ENCODE assay signal across 8 cellular contexts in genomic region chr1:28927442-28928305, GRCh38. TPM values are rescaled to one million over a fixed set of nuclear protein-coding genes. Genes with fewer than 3 reads are reported as not detected.
DNase-seq lines count a peak whose midpoint lies in the region; ATAC-seq, FAIRE-seq and TF ChIP-seq lines count a peak whose summit lies in the region.

No MANE protein-coding gene starts in this region.

- peak overlapping the region; percentile 29 for H3K4me3 ChIP-seq in CD8-positive, alpha-beta T cell (ENCODE audit: low read depth, low read length)
- H3K4me3 ChIP-seq in HL-60 (replicated peaks; ENCODE audit: insufficient read depth, low read length) (no peak overlapping the region), HepG2 (replicated peaks in 1 of 3; ENCODE audit: insufficient read depth in 1 of 3, low read depth in 2 of 3, low read length in 3 of 3) (no peak overlapping the region; a peak in 1 of 6 replicates)

- peak overlapping the region; percentile 87 for H3K27ac Mint-ChIP-seq in CD8-positive, alpha-beta T cell
- H3K27ac Mint-ChIP-seq in activated CD4-positive, alpha-beta memory T cell treated with anti-CD3 and anti-CD28 coated beads for 36 hours, result peak overlapping the region; percentile 85

- in situ Hi-C loops in HepG2 (cut with HindIII; ENCODE audit: extremely low pct_ligation_motif_present, low pct_unique_long_range_greater_than_20kb), result no loop called here

- WGBS in HepG2 (ENCODE audit: low lambda C conversion rate), result 91% methylated on average over 2 of the region's 2 CpGs

- no peak overlapping the region for H3K9ac ChIP-seq in HepG2 (ENCODE audit: insufficient read depth, low read depth, low read length)

- H3K79me2 ChIP-seq in HepG2 (ENCODE audit: insufficient read depth, low read length), result peaks cover 47% of the 10 kb centered on the region

- H3K9me3 Mint-ChIP-seq in CD8-positive, alpha-beta T cell, result no peaks in the 10 kb centered on the region
- H3K9me3 Mint-ChIP-seq in activated CD4-positive, alpha-beta memory T cell treated with anti-CD3 and anti-CD28 coated beads for 36 hours, result no peaks in the 10 kb centered on the region

- TF ChIP-seq RAD21 in HepG2 (CRISPR knock-in tag; IDR thresholded peaks at IDR 0.05), result no peak

- FAIRE-seq in HepG2 (lab: Jason Lieb, UNC), result no peak

- no peak overlapping the region for H2AFZ ChIP-seq in HepG2 (ENCODE audit: low read length)

- BruUV-seq in HepG2 (replicated peaks; lab: Mats Ljungman, UMichigan), result no TSS peak

- peak overlapping the region; percentile 25 for H3K4me2 ChIP-seq in HepG2 (ENCODE audit: low read depth, low read length)

- POLR2A ChIA-PET in CD8-positive, alpha-beta T cell (lab: Charles Lee), result interaction anchor here (0.6 to 2.7 kb wide), 7 partner anchors 11 to 81 kb away, joined by 3 to 22 read pairs (median 3); partner anchors contain the start of gene EPB41
- POLR2A ChIA-PET in activated CD4-positive, alpha-beta memory T cell treated with anti-CD3 and anti-CD28 coated beads for 36 hours (lab: Charles Lee), result interaction anchor here (2.7 kb wide), 1 partner anchor 13 kb away, joined by 13 read pairs; the partner anchor contains the start of gene EPB41
- POLR2A ChIA-PET in HepG2 (lab: Yijun Ruan, JAX), result interaction anchor here (1.0 to 2.6 kb wide), 4 partner anchors 13 to 279 kb away, joined by 3 to 19 read pairs (median 4); partner anchors contain the start of genes EPB41 and RNU11

- TF ChIP-seq CTCF in CD8-positive, alpha-beta T cell (IDR thresholded peaks at IDR 0.05), result no peak
- no peak for TF ChIP-seq CTCF in HL-60 (IDR thresholded peaks at IDR 0.05; ENCODE audit: insufficient read depth, low read length)
- no peak for TF ChIP-seq CTCF in HepG2 (CRISPR knock-in tag; IDR thresholded peaks at IDR 0.05)

- peak overlapping the region; percentile 36 for H3K27ac ChIP-seq in CD8-positive, alpha-beta T cell (ENCODE audit: low read depth, low read length)
- H3K27ac ChIP-seq in HL-60 (replicated peaks), result peak overlapping the region; percentile 69
- peak overlapping the region; percentile 41 for H3K27ac ChIP-seq in HepG2 (ENCODE audit: extremely low read length, insufficient read depth, low read length)

- peaks cover 2% of the 10 kb centered on the region for H3K36me3 Mint-ChIP-seq in CD8-positive, alpha-beta T cell
- no peaks in the 10 kb centered on the region for H3K36me3 Mint-ChIP-seq in activated CD4-positive, alpha-beta memory T cell treated with anti-CD3 and anti-CD28 coated beads for 36 hours

- no peaks in the 10 kb centered on the region for H3K27me3 Mint-ChIP-seq in CD8-positive, alpha-beta T cell (ENCODE audit: low read depth)
- no peaks in the 10 kb centered on the region for H3K27me3 Mint-ChIP-seq in activated CD4-positive, alpha-beta memory T cell treated with anti-CD3 and anti-CD28 coated beads for 36 hours

- peaks cover 75% of the 10 kb centered on the region for H3K4me1 ChIP-seq in CD8-positive, alpha-beta T cell (ENCODE audit: insufficient read depth, low read length)
- H3K4me1 ChIP-seq in HepG2 (ENCODE audit: insufficient read depth, low read length), result peaks cover 37% of the 10 kb centered on the region

- peaks cover 74% of the 10 kb centered on the region for H3K4me1 Mint-ChIP-seq in CD8-positive, alpha-beta T cell (ENCODE audit: low read depth)
- H3K4me1 Mint-ChIP-seq in activated CD4-positive, alpha-beta memory T cell treated with anti-CD3 and anti-CD28 coated beads for 36 hours (ENCODE audit: low read depth), result peaks cover 63% of the 10 kb centered on the region

- CTCF ChIA-PET in CD8-positive, alpha-beta T cell (lab: Charles Lee), result interaction anchor here (0.6 to 1.3 kb wide), 4 partner anchors 43 to 441 kb away, joined by 3 read pairs; no protein-coding TSS in a partner anchor
- CTCF ChIA-PET in activated CD4-positive, alpha-beta memory T cell treated with anti-CD3 and anti-CD28 coated beads for 36 hours (lab: Charles Lee), result interaction anchor here (0.7 to 2.4 kb wide), 5 partner anchors 8 to 106 kb away, joined by 3 to 7 read pairs (median 3); no protein-coding TSS in a partner anchor
- CTCF ChIA-PET in HepG2 (lab: Yijun Ruan, JAX; ENCODE audit: low intra/inter-chr PET ratio, low total read pairs), result no interaction called here

- ATAC-seq in CD8-positive, alpha-beta T cell, result peak; percentile 26
- ATAC-seq in HepG2 (no peak), HG03354 (IDR thresholded peaks at IDR 0.05; ENCODE audit: poor library complexity, severe bottlenecking, unreplicated experiment) (no peak), HG03135 (IDR thresholded peaks at IDR 0.05; ENCODE audit: unreplicated experiment) (no peak)

- no peaks in the 10 kb centered on the region for H3K36me3 ChIP-seq in CD8-positive, alpha-beta T cell (ENCODE audit: insufficient read depth, low read length)
- no peaks in the 10 kb centered on the region for H3K36me3 ChIP-seq in HepG2 (replicated peaks in 1 of 2; ENCODE audit: control insufficient read depth in 1 of 2, insufficient read depth in 2 of 2, low read length in 2 of 2)

- H3K27me3 ChIP-seq in CD8-positive, alpha-beta T cell (ENCODE audit: insufficient read depth, low read length), result no peaks in the 10 kb centered on the region
- H3K27me3 ChIP-seq in HL-60 (ENCODE audit: insufficient read depth, poor library complexity, severe bottlenecking), result no peaks in the 10 kb centered on the region
- no peaks in the 10 kb centered on the region for H3K27me3 ChIP-seq in HepG2 (ENCODE audit: control insufficient read depth in 1 of 2, insufficient read depth in 2 of 2, low read length in 2 of 2)

- no peak for TF ChIP-seq POLR2A in HepG2 (IDR thresholded peaks at IDR 0.05; ENCODE audit: insufficient read depth in 1 of 2, low read depth in 2 of 2, low read length in 2 of 2)

- intact Hi-C loops in CD8-positive, alpha-beta T cell (cut with DNase I, micrococcal nuclease), result loop anchor here (1.0 to 5.0 kb wide), 9 partner anchors 12 to 345 kb away; partner anchors contain the start of genes EPB41 (in 1 of the 2), RNU11 (in 1 of the 2) and TAF12 (in 1 of the 2)
- intact Hi-C loops in activated CD4-positive, alpha-beta memory T cell treated with anti-CD3 and anti-CD28 coated beads for 36 hours (cut with micrococcal nuclease), result loop anchor here (1.0 to 5.0 kb wide), 2 partner anchors 12 to 40 kb away; no protein-coding TSS in a partner anchor
- intact Hi-C loops in HepG2 (cut with micrococcal nuclease; ENCODE audit: unreplicated experiment), result no loop called here

- H3K4me3 Mint-ChIP-seq in CD8-positive, alpha-beta T cell, result peak overlapping the region; percentile 53
- H3K4me3 Mint-ChIP-seq in activated CD4-positive, alpha-beta memory T cell treated with anti-CD3 and anti-CD28 coated beads for 36 hours, result peak overlapping the region; percentile 57

- no peaks in the 10 kb centered on the region for H4K20me1 ChIP-seq in HepG2 (ENCODE audit: insufficient read depth, low read length)

- no peaks in the 10 kb centered on the region for H3K9me3 ChIP-seq in CD8-positive, alpha-beta T cell (ENCODE audit: low read length)
- no peaks in the 10 kb centered on the region for H3K9me3 ChIP-seq in HepG2 (ENCODE audit: low read length)

- no peak for DNase-seq in CD8-positive, alpha-beta T cell
- peak in 1 of 2 experiments; percentile 37 for DNase-seq in HL-60 (ENCODE audit: low read depth in 1 of 2, low spot score in 1 of 2)
- no peak for DNase-seq in activated CD4-positive, alpha-beta memory T cell treated with anti-CD3 and anti-CD28 coated beads for 36 hours
- DNase-seq in HepG2 (ENCODE audit: low spot score), result no peak
- no peak for DNase-seq in NCI-H187 (lab: John Stamatoyannopoulos, UW)
- DNase-seq in activated CD4-positive, CD25-positive, alpha-beta regulatory T cell (lab: John Stamatoyannopoulos, UW), result no peak

- TF ChIP-seq EP300 in HepG2 (IDR thresholded peaks at IDR 0.05; ENCODE audit: low read depth in 2 of 2, low read length in 2 of 2) (no peak), HepG2 (CRISPR knock-in tag; IDR thresholded peaks at IDR 0.05; ENCODE audit: borderline replicate concordance) (no peak)

TF ChIP-seq in HepG2, 621 proteins besides CTCF, POLR2A, EP300 and RAD21:
- TF ChIP-seq ATF4 (CRISPR knock-in tag; IDR thresholded peaks at IDR 0.05), result peak in 1 of 2 experiments; percentile 35; a peak in 1 of 4 replicates
- TF ChIP-seq ZNF782 (CRISPR knock-in tag; IDR thresholded peaks at IDR 0.05; ENCODE audit: borderline replicate concordance), result no peak

RNA-seq across cellular contexts. Expression of gene EPB41, which starts 13.3 kb away (rescaled TPM):
- 100 to 1,000 TPM; 109 to 117 TPM for total RNA-seq in CD8-positive, alpha-beta T cell
- total RNA-seq in activated CD4-positive, alpha-beta memory T cell treated with anti-CD3 and anti-CD28 coated beads for 36 hours, result 10 to 100 TPM; 67.6 to 71.0 TPM
- 34.5 and 51.4 TPM in 2 replicates for total RNA-seq in HepG2 (2016; rRNA removed; fragmentation: Illumina TruSeq; extraction: Trizol)
- total RNA-seq in HepG2 (2016; cell fraction: cytosol; rRNA removed; fragmentation: Illumina TruSeq; extraction: Trizol; ENCODE audit: low read depth), result 9.0 and 9.5 TPM in 2 replicates
- 34.2 and 48.2 TPM in 2 replicates for total RNA-seq in HepG2 (2016; cell fraction: insoluble cytoplasmic fraction; rRNA removed; fragmentation: Illumina TruSeq; extraction: Trizol)
- total RNA-seq in HepG2 (2016; cell fraction: membrane; rRNA removed; fragmentation: Illumina TruSeq; extraction: Trizol), result 15.6 and 16.3 TPM in 2 replicates
- 27.9 and 32.7 TPM in 2 replicates for total RNA-seq in HepG2 (2016; cell fraction: nucleus; rRNA removed; fragmentation: Illumina TruSeq; extraction: Trizol)
- polyA plus RNA-seq in HepG2 (2011; rRNA removed), result 38.5 and 46.7 TPM in 2 replicates
- polyA plus RNA-seq in HepG2 (2011; cell fraction: cytosol; rRNA removed), result 23.2 and 32.0 TPM in 2 replicates
- polyA plus RNA-seq in HepG2 (2011; cell fraction: nucleus; rRNA removed), result 25.8 and 30.0 TPM in 2 replicates
- 22.0 and 22.4 TPM in 2 replicates for polyA plus RNA-seq in HepG2 (2012)
- 0.94 and 1.2 TPM in 2 replicates for polyA plus RNA-seq in HepG2 (2016; cell fraction: cytosol; fragmentation: Illumina TruSeq; extraction: Trizol; ENCODE audit: low read depth)
- polyA plus RNA-seq in HepG2 (2016; cell fraction: insoluble cytoplasmic fraction; fragmentation: Illumina TruSeq; extraction: Trizol; ENCODE audit: low read depth), result 30.5 and 31.1 TPM in 2 replicates
- polyA plus RNA-seq in HepG2 (2016; cell fraction: membrane; fragmentation: Illumina TruSeq; extraction: Trizol; ENCODE audit: low read depth), result 4.9 and 5.6 TPM in 2 replicates
- polyA plus RNA-seq in HepG2 (2016; cell fraction: nucleus; fragmentation: Illumina TruSeq; extraction: Trizol; ENCODE audit: insufficient read depth, low read depth), result 29.4 and 29.5 TPM in 2 replicates
- polyA minus RNA-seq in HepG2 (2011; rRNA and poly(A)+ RNA removed; ENCODE audit: low replicate concordance), result 24.7 and 34.0 TPM in 2 replicates
- polyA minus RNA-seq in HepG2 (2011; cell fraction: cytosol; rRNA and poly(A)+ RNA removed), result 34.3 and 35.4 TPM in 2 replicates
- 56.5 and 61.2 TPM in 2 replicates for polyA minus RNA-seq in HepG2 (2011; cell fraction: nucleus; rRNA and poly(A)+ RNA removed)
